In genomic region chr20:1939270-1939595, GRCh38 we compare ENCODE assay signal across 32 cellular contexts. TPM values are rescaled to one million over a fixed set of nuclear protein-coding genes. Genes with fewer than 3 reads are reported as not detected.
"Had no signal": no experiment of that assay in that cellular context is flagged by ENCODE, and none has a peak within 500 bp of the region (broad histone marks: within the 10 kb centered on the region; RNA-seq: fewer than 3 reads in every experiment).

No MANE protein-coding gene starts in this region.

- H3K9me3 Mint-ChIP-seq: activated CD4-positive, alpha-beta memory T cell treated with anti-CD3 and anti-CD28 coated beads for 36 hours; activated naive CD4-positive, alpha-beta T cell treated with anti-CD3 and anti-CD28 coated beads for 36 hours; activated naive CD8-positive, alpha-beta T cell treated with anti-CD3 and anti-CD28 coated beads for 36 hours; activated T-helper 1 cell treated with anti-CD3 and anti-CD28 coated beads, Interleukin-12 subunit alpha, Interleukin-12 subunit beta, Interleukin-2, Interleukin-4 antibody, amounts not matched to agents 30 ng/mL and 10 ng/mL and 1 ng/mL, durations not matched to agents 14 hours and 24 hours and 36 hours; central memory CD8-positive, alpha-beta T cell; natural killer cell; neural progenitor cell; T-helper 1 cell treated with Interleukin-12 subunit alpha and Interleukin-12 subunit beta and Interleukin-4 antibody, amounts not matched to agents 30 μg/mL and 1 μg/mL, for 36 hours had no signal

- H3K27ac ChIP-seq: ascending aorta, brain microvascular endothelial cell, coronary artery, neural progenitor cell, spleen, thoracic aorta, uterus, VCaP had no signal

- H3K9me3 ChIP-seq: adrenal gland, ascending aorta, left lung, spleen, thoracic aorta, uterus had no signal

- H3K4me1 Mint-ChIP-seq: activated naive CD8-positive, alpha-beta T cell treated with anti-CD3 and anti-CD28 coated beads for 36 hours; central memory CD8-positive, alpha-beta T cell; natural killer cell; neural progenitor cell had no signal

- H3K4me1 ChIP-seq: neural progenitor cell, uterus had no signal

- H3K4me3 ChIP-seq: adrenal gland, ascending aorta, coronary artery, left lung, lung, neural progenitor cell, spleen, thoracic aorta, uterus had no signal

- H3K27me3 ChIP-seq: adrenal gland, ascending aorta, brain microvascular endothelial cell, uterus had no signal

- H3K36me3 Mint-ChIP-seq: activated CD4-positive, alpha-beta memory T cell treated with anti-CD3 and anti-CD28 coated beads for 36 hours; activated naive CD8-positive, alpha-beta T cell treated with anti-CD3 and anti-CD28 coated beads for 36 hours; natural killer cell had no signal

- H3K27ac Mint-ChIP-seq: activated CD4-positive, alpha-beta memory T cell treated with anti-CD3 and anti-CD28 coated beads for 36 hours; activated naive CD4-positive, alpha-beta T cell treated with anti-CD3 and anti-CD28 coated beads for 36 hours; activated naive CD8-positive, alpha-beta T cell treated with anti-CD3 and anti-CD28 coated beads for 36 hours; activated T-helper 1 cell treated with anti-CD3 and anti-CD28 coated beads, Interleukin-12 subunit alpha, Interleukin-12 subunit beta, Interleukin-2, Interleukin-4 antibody, amounts not matched to agents 30 ng/mL and 10 ng/mL and 1 ng/mL, durations not matched to agents 14 hours and 24 hours and 36 hours; natural killer cell; neural progenitor cell; T-helper 1 cell treated with Interleukin-12 subunit alpha and Interleukin-12 subunit beta and Interleukin-4 antibody, amounts not matched to agents 30 μg/mL and 1 μg/mL, for 36 hours had no signal

- H3K4me3 Mint-ChIP-seq: activated CD4-positive, alpha-beta memory T cell treated with anti-CD3 and anti-CD28 coated beads for 36 hours; activated naive CD4-positive, alpha-beta T cell treated with anti-CD3 and anti-CD28 coated beads for 36 hours; activated naive CD8-positive, alpha-beta T cell treated with anti-CD3 and anti-CD28 coated beads for 36 hours; activated T-helper 1 cell treated with anti-CD3 and anti-CD28 coated beads, Interleukin-12 subunit alpha, Interleukin-12 subunit beta, Interleukin-2, Interleukin-4 antibody, amounts not matched to agents 30 ng/mL and 10 ng/mL and 1 ng/mL, durations not matched to agents 14 hours and 24 hours and 36 hours; central memory CD8-positive, alpha-beta T cell; natural killer cell; neural progenitor cell; T-helper 1 cell treated with Interleukin-12 subunit alpha and Interleukin-12 subunit beta and Interleukin-4 antibody, amounts not matched to agents 30 μg/mL and 1 μg/mL, for 36 hours had no signal

- H3K36me3 ChIP-seq: adrenal gland, brain microvascular endothelial cell, neural progenitor cell, uterus had no signal

- DNase-seq: activated CD4-positive, alpha-beta memory T cell treated with anti-CD3 and anti-CD28 coated beads for 36 hours; activated CD4-positive, alpha-beta T cell treated with anti-CD3 and anti-CD28 coated beads for 4 hours; activated CD8-positive, alpha-beta memory T cell treated with anti-CD3 and anti-CD28 coated beads, Interleukin-2, amount 50 U/mL, for 4 hours; activated naive CD4-positive, alpha-beta T cell treated with anti-CD3 and anti-CD28 coated beads for 36 hours; activated naive CD8-positive, alpha-beta T cell treated with anti-CD3 and anti-CD28 coated beads for 36 hours; activated T-cell treated with anti-CD3 and anti-CD28 coated beads, Interleukin-2, amount 50 U/mL, for 1 hour; brain microvascular endothelial cell; foreskin fibroblast; left lung; mesendoderm; natural killer cell; right cardiac atrium; spleen; stimulated activated naive CD8-positive, alpha-beta T cell treated with anti-CD3 and anti-CD28 coated beads, Interleukin-15, Interleukin-2, amounts not matched to agents 100 U/mL and 50 U/mL, for 24 hours; SW 1271; T-helper 9 cell; trophoblast cell; uterus had no signal

RNA-seq across cellular contexts. Expression of gene SIRPA, which starts 44.0 kb away (rescaled TPM):
- total RNA-seq: activated CD4-positive, alpha-beta memory T cell treated with anti-CD3 and anti-CD28 coated beads for 36 hours; activated T-helper 1 cell treated with anti-CD3 and anti-CD28 coated beads, Interleukin-12 subunit alpha, Interleukin-12 subunit beta, Interleukin-2, Interleukin-4 antibody, amounts not matched to agents 30 ng/mL and 10 ng/mL and 1 ng/mL, durations not matched to agents 14 hours and 24 hours and 36 hours had no signal

RNA-seq across cellular contexts. Expression of gene PDYN, which starts 54.6 kb away (rescaled TPM):
- total RNA-seq: activated CD4-positive, alpha-beta memory T cell treated with anti-CD3 and anti-CD28 coated beads for 36 hours; activated CD8-positive, alpha-beta memory T cell treated with anti-CD3 and anti-CD28 coated beads for 36 hours; activated naive CD4-positive, alpha-beta T cell treated with anti-CD3 and anti-CD28 coated beads for 36 hours; activated naive CD8-positive, alpha-beta T cell treated with anti-CD3 and anti-CD28 coated beads for 36 hours; activated T-helper 1 cell treated with anti-CD3 and anti-CD28 coated beads, Interleukin-12 subunit alpha, Interleukin-12 subunit beta, Interleukin-2, Interleukin-4 antibody, amounts not matched to agents 30 ng/mL and 10 ng/mL and 1 ng/mL, durations not matched to agents 14 hours and 24 hours and 36 hours; adrenal gland; ascending aorta; esophagus mucosa; kidney epithelial cell; left lung; lung; natural killer cell; omental fat pad; right cardiac atrium; spleen; thoracic aorta; uterus had no signal
